ENCODE assay signal across 27 cellular contexts in the genomic region with DNA sequence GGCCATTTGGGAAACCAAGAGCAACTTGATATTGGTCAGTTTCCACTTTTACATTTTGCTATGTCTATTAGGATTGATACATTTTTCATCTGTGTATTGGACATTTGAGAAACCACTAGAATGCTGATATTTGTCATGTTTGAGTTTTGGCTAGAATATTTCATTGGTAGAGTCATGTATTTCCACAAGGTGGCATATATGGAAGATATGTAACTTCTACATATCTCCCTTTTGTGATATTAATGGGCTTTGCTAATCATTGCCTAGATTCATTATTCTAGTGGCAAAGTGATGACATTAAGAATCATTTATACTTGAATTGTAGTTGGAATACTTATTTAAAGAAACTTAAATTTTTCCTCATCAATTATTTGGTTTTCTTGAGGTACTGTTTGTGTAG.
DNase-seq lines count a peak whose midpoint lies in the region; TF ChIP-seq lines count a peak whose summit lies in the region.
"Had no signal": no experiment of that assay in that cellular context is flagged by ENCODE, and none has a peak within 500 bp of the region (broad histone marks: within the 10 kb centered on the region; RNA-seq: fewer than 3 reads in every experiment).

No MANE protein-coding gene starts in this region.

- H3K36me3 ChIP-seq in OCI-LY3 (replicated peaks; ENCODE audit: low read depth, low read length) (no peaks in the 10 kb centered on the region), osteoblast (ENCODE audit: insufficient read depth, low read length) (no peaks in the 10 kb centered on the region), adrenal gland (replicated peaks in 1 of 2) (no peaks in the 10 kb centered on the region)
- H3K36me3 ChIP-seq: HAP-1, MG63 had no signal

- H4K20me1 ChIP-seq in OCI-LY3 (ENCODE audit: insufficient read depth, low read length) (no peaks in the 10 kb centered on the region), osteoblast (ENCODE audit: insufficient read depth, low read length) (no peaks in the 10 kb centered on the region)

- no peaks in the 10 kb centered on the region for H3K27me3 ChIP-seq in OCI-LY3 (ENCODE audit: low read depth, low read length)
- no peaks in the 10 kb centered on the region for H3K27me3 ChIP-seq in osteoblast (ENCODE audit: insufficient read depth, low read length)
- no peaks in the 10 kb centered on the region for H3K27me3 ChIP-seq in adrenal gland
- H3K27me3 ChIP-seq: MG63 had no signal

- H3K4me2 ChIP-seq in OCI-LY3 (ENCODE audit: low read length), result no peak overlapping the region
- H3K4me2 ChIP-seq in osteoblast (ENCODE audit: insufficient read depth, low read length), result no peak overlapping the region
- H3K4me2 ChIP-seq: A549, KMS-11 had no signal

- H3K9me3 ChIP-seq in OCI-LY3 (ENCODE audit: insufficient read depth, low read length) (no peaks in the 10 kb centered on the region), osteoblast (ENCODE audit: low read depth, low read length) (no peaks in the 10 kb centered on the region), adrenal gland (replicated peaks in 1 of 3) (no peaks in the 10 kb centered on the region)
- H3K9me3 ChIP-seq: A549, Caco-2, HAP-1, MG63 had no signal

- intact Hi-C loops in adrenal gland (cut with DNase I), result no loop called here

- TF ChIP-seq POLR2A in adrenal gland (IDR thresholded peaks at IDR 0.05), result no peak

- no peak overlapping the region for H3K9ac ChIP-seq in OCI-LY3 (ENCODE audit: low read length)
- H3K9ac ChIP-seq: GM23248, KMS-11 had no signal

- TF ChIP-seq CTCF in 22Rv1 (IDR thresholded peaks at IDR 0.05), result 0 out of 2 replicates have a peak, but pooled peaks have one; percentile 10
- TF ChIP-seq CTCF in OCI-LY3 (IDR thresholded peaks at IDR 0.05; ENCODE audit: low read depth, low read length), result peak; percentile 16; the same call in 1 of the 2 replicates
- TF ChIP-seq CTCF in choroid plexus epithelial cell (conservative IDR thresholded peaks at IDR 0.05; ENCODE audit: low read depth, low read length), result no peak
- no peak for TF ChIP-seq CTCF in osteoblast (IDR thresholded peaks at IDR 0.05; ENCODE audit: extremely low read depth, low read depth, low read length)
- no peak for TF ChIP-seq CTCF in adrenal gland (IDR thresholded peaks at IDR 0.05)

- no peaks in the 10 kb centered on the region for H3K4me1 ChIP-seq in OCI-LY3 (ENCODE audit: low read length)
- no peaks in the 10 kb centered on the region for H3K4me1 ChIP-seq in osteoblast (ENCODE audit: insufficient read depth, low read length)
- no peaks in the 10 kb centered on the region for H3K4me1 ChIP-seq in adrenal gland (replicated peaks in 1 of 2)
- H3K4me1 ChIP-seq: A549, Caco-2, HAP-1 had no signal

- peak; percentile 2 to 33 for DNase-seq in Kasumi-1 (lab: John Stamatoyannopoulos, UW)
- DNase-seq in choroid plexus epithelial cell (ENCODE audit: low read depth), result peak; percentile 0
- DNase-seq in stimulated activated naive CD4-positive, alpha-beta T cell (lab: John Stamatoyannopoulos, UW), result no peak
- DNase-seq in osteoblast (ENCODE audit: insufficient read length, low spot score, missing footprints), result no peak
- no peak for DNase-seq in adrenal gland
- DNase-seq in NCI-H1105 (lab: John Stamatoyannopoulos, UW), result no peak
- DNase-seq: Caco-2; CD4-positive, alpha-beta T cell; DMS 273 treated with DMSO at 0.1 percent for 48 hours; GM23248; IMR-90; MG63; NCI-H1436; NCI-H2029 treated with DMSO at 0.1 percent for 48 hours; NCI-H2171; NCI-H345; NCI-H524; NCI-H82; OCI-M1; RPMI8226; SHP77 treated with DMSO at 0.1 percent for 48 hours had no signal

- H3K4me3 ChIP-seq in OCI-LY3 (ENCODE audit: low read length) (no peak overlapping the region), choroid plexus epithelial cell (ENCODE audit: low read depth, low read length) (no peak overlapping the region), osteoblast (ENCODE audit: insufficient read depth, low read length) (no peak overlapping the region), adrenal gland (no peak overlapping the region)
- H3K4me3 ChIP-seq: A549, GM23248, HAP-1, MG63, SK-N-MC had no signal

- H3K27ac ChIP-seq in 22Rv1, result no peak overlapping the region
- no peak overlapping the region for H3K27ac ChIP-seq in OCI-LY3 (ENCODE audit: low read length)
- no peak overlapping the region for H3K27ac ChIP-seq in osteoblast (ENCODE audit: low read depth, low read length)
- no peak overlapping the region for H3K27ac ChIP-seq in adrenal gland
- H3K27ac ChIP-seq: A549, GM23248, KMS-11, SK-N-MC had no signal

- no peak overlapping the region for H2AFZ ChIP-seq in OCI-LY3 (ENCODE audit: low read depth, low read length)
- H2AFZ ChIP-seq in osteoblast (ENCODE audit: low read length), result no peak overlapping the region
- H2AFZ ChIP-seq: GM23248 had no signal

- H3K79me2 ChIP-seq in OCI-LY3 (ENCODE audit: low read length), result no peaks in the 10 kb centered on the region
- no peaks in the 10 kb centered on the region for H3K79me2 ChIP-seq in osteoblast (ENCODE audit: insufficient read depth, low read length)

Comparison
In these comparisons a context has a peak if more than half of its experiments do, and no peak if none do; other contexts are left out.
1. CTCF ChIP-seq: peak in 22Rv1 (single experiment) and OCI-LY3 (single experiment); none in choroid plexus epithelial cell (single experiment), osteoblast (single experiment) and adrenal gland (0 of 6).
2. DNase-seq: peak in Kasumi-1 (2 of 2) and choroid plexus epithelial cell (single experiment); none in stimulated activated naive CD4-positive, alpha-beta T cell (0 of 6), osteoblast (single experiment), adrenal gland (0 of 7) and NCI-H1105 (single experiment).